Comparison of ENCODE assay signal across 15 cellular contexts in genomic region chr12:22408605-22409004, GRCh38.
DNase-seq lines count a peak whose midpoint lies in the region; ATAC-seq and TF ChIP-seq lines count a peak whose summit lies in the region.
"Had no signal": no experiment of that assay in that cellular context is flagged by ENCODE, and none has a peak within 500 bp of the region (broad histone marks: within the 10 kb centered on the region; RNA-seq: fewer than 3 reads in every experiment).

No MANE protein-coding gene starts in this region.

- H3K36me3 Mint-ChIP-seq in activated CD4-positive, alpha-beta T cell treated with anti-CD3 and anti-CD28 coated beads, Interleukin-2, amount 10 ng/mL, durations not matched to agents 7 days and 5 days (ENCODE audit: low read depth), result no peaks in the 10 kb centered on the region
- H3K36me3 Mint-ChIP-seq in activated CD4-positive, alpha-beta T cell treated with anti-CD3 and anti-CD28 coated beads for 36 hours (ENCODE audit: low read depth), result no peaks in the 10 kb centered on the region
- no peaks in the 10 kb centered on the region for H3K36me3 Mint-ChIP-seq in activated T-helper 17 cell treated with anti-CD3 and anti-CD28 coated beads, Interleukin-2, amount 50 U/mL, for 72 hours (ENCODE audit: low read depth)

- H3K4me1 Mint-ChIP-seq in activated CD4-positive, alpha-beta T cell treated with anti-CD3 and anti-CD28 coated beads, Interleukin-2, amount 10 ng/mL, durations not matched to agents 7 days and 5 days, result peaks cover 11% of the 10 kb centered on the region
- peaks cover 16% of the 10 kb centered on the region for H3K4me1 Mint-ChIP-seq in activated CD4-positive, alpha-beta T cell treated with anti-CD3 and anti-CD28 coated beads for 36 hours
- H3K4me1 Mint-ChIP-seq in activated T-helper 17 cell treated with anti-CD3 and anti-CD28 coated beads, Interleukin-2, amount 50 U/mL, for 72 hours, result peaks cover 7% of the 10 kb centered on the region

- peaks cover 5 to 21% of the 10 kb centered on the region in 2 donors for H3K4me1 ChIP-seq in left lung
- peaks cover 0 to 31% (median 3%) of the 10 kb centered on the region in 4 donors for H3K4me1 ChIP-seq in stomach
- H3K4me1 ChIP-seq in right lobe of liver, result no peaks in the 10 kb centered on the region
- peaks cover 13% of the 10 kb centered on the region for H3K4me1 ChIP-seq in vagina
- H3K4me1 ChIP-seq: psoas muscle, tibial nerve had no signal

- no peak overlapping the region for H3K4me3 Mint-ChIP-seq in activated CD4-positive, alpha-beta T cell treated with anti-CD3 and anti-CD28 coated beads, Interleukin-2, amount 10 ng/mL, durations not matched to agents 7 days and 5 days
- no peak overlapping the region for H3K4me3 Mint-ChIP-seq in activated CD4-positive, alpha-beta T cell treated with anti-CD3 and anti-CD28 coated beads for 36 hours
- H3K4me3 Mint-ChIP-seq in activated T-helper 17 cell treated with anti-CD3 and anti-CD28 coated beads, Interleukin-2, amount 50 U/mL, for 72 hours, result peak overlapping the region; percentile 55

- no peaks in the 10 kb centered on the region for H3K9me3 ChIP-seq in left lung
- no peaks in the 10 kb centered on the region for H3K9me3 ChIP-seq in stomach
- no peaks in the 10 kb centered on the region for H3K9me3 ChIP-seq in right lobe of liver
- no peaks in the 10 kb centered on the region for H3K9me3 ChIP-seq in vagina
- H3K9me3 ChIP-seq: psoas muscle, tibial nerve had no signal

- TF ChIP-seq EP300 in stomach (IDR thresholded peaks at IDR 0.05), result no peak

- no peaks in the 10 kb centered on the region for H3K27me3 Mint-ChIP-seq in activated CD4-positive, alpha-beta T cell treated with anti-CD3 and anti-CD28 coated beads, Interleukin-2, amount 10 ng/mL, durations not matched to agents 7 days and 5 days
- no peaks in the 10 kb centered on the region for H3K27me3 Mint-ChIP-seq in activated CD4-positive, alpha-beta T cell treated with anti-CD3 and anti-CD28 coated beads for 36 hours
- no peaks in the 10 kb centered on the region for H3K27me3 Mint-ChIP-seq in activated T-helper 17 cell treated with anti-CD3 and anti-CD28 coated beads, Interleukin-2, amount 50 U/mL, for 72 hours

- no peak for TF ChIP-seq POLR2A in stomach (IDR thresholded peaks at IDR 0.05)
- TF ChIP-seq POLR2A in right lobe of liver (IDR thresholded peaks at IDR 0.05), result no peak
- no peak for TF ChIP-seq POLR2A in vagina (IDR thresholded peaks at IDR 0.05)

- no peaks in the 10 kb centered on the region for H3K36me3 ChIP-seq in left lung
- no peaks in the 10 kb centered on the region for H3K36me3 ChIP-seq in stomach
- no peaks in the 10 kb centered on the region for H3K36me3 ChIP-seq in right lobe of liver
- H3K36me3 ChIP-seq in vagina, result no peaks in the 10 kb centered on the region
- H3K36me3 ChIP-seq: tibial nerve had no signal

- CTCF ChIA-PET in activated CD4-positive, alpha-beta T cell treated with anti-CD3 and anti-CD28 coated beads, Interleukin-2, amount 10 ng/mL, durations not matched to agents 7 days and 5 days (lab: Charles Lee), result no interaction called here
- CTCF ChIA-PET in activated CD4-positive, alpha-beta T cell treated with anti-CD3 and anti-CD28 coated beads for 36 hours (lab: Charles Lee), result interaction anchor here (0.5 kb wide), 1 partner anchor 711 kb away, joined by 3 read pairs; no protein-coding TSS in a partner anchor

- POLR2A ChIA-PET in activated CD4-positive, alpha-beta T cell treated with anti-CD3 and anti-CD28 coated beads, Interleukin-2, amount 10 ng/mL, durations not matched to agents 7 days and 5 days (lab: Charles Lee), result no interaction called here
- POLR2A ChIA-PET in activated CD4-positive, alpha-beta T cell treated with anti-CD3 and anti-CD28 coated beads for 36 hours (lab: Charles Lee), result no interaction called here

- H3K27me3 ChIP-seq in left lung (no peaks in the 10 kb centered on the region), stomach (no peaks in the 10 kb centered on the region), right lobe of liver (no peaks in the 10 kb centered on the region), vagina (no peaks in the 10 kb centered on the region)
- H3K27me3 ChIP-seq: tibial nerve had no signal

- H3K27ac ChIP-seq in left lung (peak overlapping the region in 1 of 2 donors; percentile 33), stomach (peak overlapping the region in 3 of 5 donors; percentile 6 to 59 (median 39)), right lobe of liver (no peak overlapping the region), vagina (no peak overlapping the region)
- H3K27ac ChIP-seq: psoas muscle had no signal

- no peak for ATAC-seq in activated CD4-positive, alpha-beta T cell treated with anti-CD3 and anti-CD28 coated beads for 36 hours
- ATAC-seq in activated T-helper 17 cell treated with anti-CD3 and anti-CD28 coated beads, Interleukin-2, amount 50 U/mL, for 72 hours (replicated peaks), result no peak
- ATAC-seq in left lung (peak; percentile 89), right lobe of liver (no peak)

- TF ChIP-seq CTCF in left lung (IDR thresholded peaks at IDR 0.05), result no peak
- no peak for TF ChIP-seq CTCF in stomach (IDR thresholded peaks at IDR 0.05)
- TF ChIP-seq CTCF in right lobe of liver (IDR thresholded peaks at IDR 0.05), result no peak
- TF ChIP-seq CTCF in vagina (IDR thresholded peaks at IDR 0.05), result no peak

- H3K4me3 ChIP-seq in left lung, result no peak overlapping the region
- no peak overlapping the region for H3K4me3 ChIP-seq in stomach
- no peak overlapping the region for H3K4me3 ChIP-seq in right lobe of liver
- H3K4me3 ChIP-seq in vagina, result no peak overlapping the region
- H3K4me3 ChIP-seq: psoas muscle, tibial nerve had no signal

- DNase-seq in activated CD4-positive, alpha-beta T cell treated with anti-CD3 and anti-CD28 coated beads, Interleukin-2, amount 10 ng/mL, durations not matched to agents 7 days and 5 days, result no peak
- DNase-seq in activated CD4-positive, alpha-beta T cell treated with anti-CD3 and anti-CD28 coated beads for 36 hours, result no peak
- peak in 1 of 2 donors; percentile 73 for DNase-seq in left lung
- peak; percentile 59 for DNase-seq in stomach
- DNase-seq in right lobe of liver, result no peak
- DNase-seq in vagina (ENCODE audit: extremely low spot score in 2 of 2), result no peak
- no peak for DNase-seq in NCI-H1436 treated with DMSO at 0.1 percent for 48 hours (lab: John Stamatoyannopoulos, UW)
- DNase-seq: COR-L47; NCI-H2171 treated with DMSO at 0.1 percent for 48 hours; psoas muscle; SHP77 treated with DMSO at 0.1 percent for 48 hours; stimulated activated CD4-positive, alpha-beta T cell treated with anti-CD3 and anti-CD28 coated beads, Interleukin-1b, Interleukin-23, amount 100 ng/mL, for 48 hours had no signal

- H3K27ac Mint-ChIP-seq in activated CD4-positive, alpha-beta T cell treated with anti-CD3 and anti-CD28 coated beads, Interleukin-2, amount 10 ng/mL, durations not matched to agents 7 days and 5 days, result peak overlapping the region; percentile 27
- H3K27ac Mint-ChIP-seq in activated CD4-positive, alpha-beta T cell treated with anti-CD3 and anti-CD28 coated beads for 36 hours, result no peak overlapping the region
- peak overlapping the region; percentile 39 for H3K27ac Mint-ChIP-seq in activated T-helper 17 cell treated with anti-CD3 and anti-CD28 coated beads, Interleukin-2, amount 50 U/mL, for 72 hours

- H3K9me3 Mint-ChIP-seq in activated CD4-positive, alpha-beta T cell treated with anti-CD3 and anti-CD28 coated beads, Interleukin-2, amount 10 ng/mL, durations not matched to agents 7 days and 5 days, result no peaks in the 10 kb centered on the region
- no peaks in the 10 kb centered on the region for H3K9me3 Mint-ChIP-seq in activated CD4-positive, alpha-beta T cell treated with anti-CD3 and anti-CD28 coated beads for 36 hours (ENCODE audit: low read depth)
- no peaks in the 10 kb centered on the region for H3K9me3 Mint-ChIP-seq in activated T-helper 17 cell treated with anti-CD3 and anti-CD28 coated beads, Interleukin-2, amount 50 U/mL, for 72 hours
- H3K9me3 Mint-ChIP-seq: activated naive CD4-positive, alpha-beta T cell treated with anti-CD3 and anti-CD28 coated beads, Interleukin-2, amount 50 U/mL, for 72 hours had no signal

- WGBS in stomach, 5 donors, result 14 to 37% (median 24%) methylated on average over 2 of the region's 2 CpGs
- WGBS in right lobe of liver (ENCODE audit: insufficient coverage, low coverage, low lambda C conversion rate, missing lambda C conversion rate), result 28% methylated on average over 2 of the region's 2 CpGs

- intact Hi-C loops in activated CD4-positive, alpha-beta T cell treated with anti-CD3 and anti-CD28 coated beads for 36 hours (cut with DNase I, micrococcal nuclease), result loop anchor here in 1 of 2 experiments (1.0 kb wide), 1 partner anchor 9 kb away; no protein-coding TSS in a partner anchor
- intact Hi-C loops in left lung (cut with DNase I) (no loop called here), stomach (cut with DNase I; ENCODE audit: low total_unique reads) (no loop called here), right lobe of liver (cut with DNase I) (no loop called here), vagina (cut with DNase I) (no loop called here)

Comparison
In these comparisons a context has a peak if more than half of its experiments do, and no peak if none do; other contexts are left out.
1. H3K27ac ChIP-seq: peak in stomach (3 of 5); none in right lobe of liver (0 of 3) and vagina (single experiment).